Comparison of ENCODE assay signal across 15 cellular contexts in the genomic region with DNA sequence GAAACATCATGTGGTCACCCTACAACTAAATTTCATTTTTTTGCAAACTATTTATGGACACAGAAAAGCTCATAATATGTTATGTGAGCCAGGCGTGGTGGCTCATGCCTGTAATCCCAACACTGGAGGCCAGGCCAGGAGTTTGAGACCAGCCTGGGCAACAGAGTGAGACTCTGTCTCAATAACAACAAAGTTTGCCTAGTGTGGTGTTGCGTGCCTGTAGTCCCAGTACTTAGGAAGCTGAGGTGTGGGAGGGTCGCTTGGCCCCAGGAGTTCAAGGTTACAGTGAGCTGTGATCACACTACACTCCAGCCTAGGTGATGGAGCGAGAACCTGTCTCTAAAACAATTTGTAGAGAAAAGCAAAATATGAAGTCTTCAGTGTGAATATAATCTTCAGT.
"Had no signal": no experiment of that assay in that cellular context is flagged by ENCODE, and none has a peak within 500 bp of the region (broad histone marks: within the 10 kb centered on the region; RNA-seq: fewer than 3 reads in every experiment).

No MANE protein-coding gene starts in this region.

- H3K9me3 Mint-ChIP-seq: central memory CD8-positive, alpha-beta T cell; naive thymus-derived CD8-positive, alpha-beta T cell had no signal

- H3K9me3 ChIP-seq: esophagus muscularis mucosa, left ventricle myocardium inferior, neutrophil, thoracic aorta had no signal

- H3K27me3 Mint-ChIP-seq: central memory CD8-positive, alpha-beta T cell; naive thymus-derived CD8-positive, alpha-beta T cell; T-helper 17 cell had no signal

- H3K27me3 ChIP-seq: brain microvascular endothelial cell, esophagus muscularis mucosa, neutrophil had no signal

- H3K4me3 Mint-ChIP-seq: central memory CD8-positive, alpha-beta T cell; naive thymus-derived CD8-positive, alpha-beta T cell; T-helper 17 cell had no signal

- ATAC-seq: activated naive CD4-positive, alpha-beta T cell treated with anti-CD3 and anti-CD28 coated beads, Interleukin-2, amount 50 U/mL, for 72 hours; naive thymus-derived CD8-positive, alpha-beta T cell; T-helper 17 cell had no signal

- H3K27ac ChIP-seq: coronary artery, esophagus muscularis mucosa, left ventricle myocardium inferior, neutrophil, thoracic aorta had no signal

- H3K27ac Mint-ChIP-seq: T-helper 17 cell had no signal

- DNase-seq: activated CD4-positive, alpha-beta T cell treated with anti-CD3 and anti-CD28 coated beads for 4 hours; activated effector memory CD4-positive, alpha-beta T cell treated with Interleukin-2 at 50 U/mL for 16 hours; brain microvascular endothelial cell; hippocampal formation; kidney; left ventricle myocardium inferior; naive thymus-derived CD8-positive, alpha-beta T cell; stimulated activated naive CD4-positive, alpha-beta T cell treated with Interleukin-2 at 50 U/mL for 16 hours; T-helper 17 cell had no signal

- H3K4me3 ChIP-seq: coronary artery, esophagus muscularis mucosa, left ventricle myocardium inferior, thoracic aorta had no signal
